1 cellular context compared by ENCODE assay signal in genomic region chr2:85539361-85540130, GRCh38.
TF ChIP-seq lines count a peak whose summit lies in the region.

No MANE protein-coding gene starts in this region.

TF ChIP-seq in HepG2, 621 proteins besides CTCF, POLR2A, EP300 and RAD21 (continued from another document and continues in another):
- TF ChIP-seq ZXDC (CRISPR knock-in tag; IDR thresholded peaks at IDR 0.05) (peak; percentile 39; the same call in 1 of the 2 replicates), PITX1 (CRISPR knock-in tag; IDR thresholded peaks at IDR 0.05) (peak; percentile 31; the same call in 1 of the 2 replicates), ZNF382 (CRISPR knock-in tag; IDR thresholded peaks at IDR 0.05; ENCODE audit: borderline replicate concordance) (no peak), JUN (CRISPR knock-in tag; IDR thresholded peaks at IDR 0.05) (no peak), E2F1 (CRISPR knock-in tag; IDR thresholded peaks at IDR 0.05) (no peak), ASH2L (IDR thresholded peaks at IDR 0.05; ENCODE audit: insufficient read length, low read depth, low read length) (no peak), KLF9 (CRISPR knock-in tag; IDR thresholded peaks at IDR 0.05; ENCODE audit: low read depth) (no peak), TRAFD1 (CRISPR knock-in tag; IDR thresholded peaks at IDR 0.05; ENCODE audit: borderline replicate concordance) (0 out of 2 replicates have a peak, but pooled peaks have one; percentile 8), ZNF34 (CRISPR knock-in tag; IDR thresholded peaks at IDR 0.05; ENCODE audit: borderline replicate concordance) (no peak), ATF7 (IDR thresholded peaks at IDR 0.05) (no peak), ATF7 (CRISPR knock-in tag; IDR thresholded peaks at IDR 0.05) (peak; percentile 61; the same call in 1 of the 2 replicates), ZNF569 (CRISPR knock-in tag; IDR thresholded peaks at IDR 0.05; ENCODE audit: borderline replicate concordance) (no peak), NR0B2 (CRISPR knock-in tag; IDR thresholded peaks at IDR 0.05) (peak; percentile 99), ZNF580 (CRISPR knock-in tag; IDR thresholded peaks at IDR 0.05; ENCODE audit: borderline replicate concordance, low read depth) (no peak; the same call in 1 of the 2 replicates), ZNF672 (CRISPR knock-in tag; IDR thresholded peaks at IDR 0.05) (peak; percentile 47; the same call in 1 of the 2 replicates), ZNF552 (CRISPR knock-in tag; IDR thresholded peaks at IDR 0.05; ENCODE audit: borderline replicate concordance) (peak; percentile 69), HES4 (CRISPR knock-in tag; IDR thresholded peaks at IDR 0.05; ENCODE audit: borderline replicate concordance) (peak; percentile 95; the same call in 1 of the 2 replicates), GPN1 (CRISPR knock-in tag; IDR thresholded peaks at IDR 0.05; ENCODE audit: borderline replicate concordance) (no peak), RNF2 (conservative IDR thresholded peaks at IDR 0.05; ENCODE audit: low read depth) (peak; percentile 75; the same call in 1 of the 2 replicates), ZNF446 (CRISPR knock-in tag; IDR thresholded peaks at IDR 0.05) (no peak; the same call in 1 of the 2 replicates), JDP2 (CRISPR knock-in tag; IDR thresholded peaks at IDR 0.05; ENCODE audit: borderline replicate concordance) (peak; percentile 56; the same call in 1 of the 2 replicates), CAMTA2 (CRISPR knock-in tag; IDR thresholded peaks at IDR 0.05; ENCODE audit: borderline replicate concordance) (peak; percentile 85; the same call in 1 of the 2 replicates), TOPORS (CRISPR knock-in tag; IDR thresholded peaks at IDR 0.05) (peak; percentile 22), SRSF9 (IDR thresholded peaks at IDR 0.05; ENCODE audit: borderline replicate concordance, insufficient read depth, low read depth, low read length, poor library complexity, severe bottlenecking) (no peak), ZNF318 (CRISPR knock-in tag; IDR thresholded peaks at IDR 0.05) (0 out of 2 replicates have a peak, but pooled peaks have one; percentile 70), SMARCC2 (IDR thresholded peaks at IDR 0.05) (no peak), NR3C1 (CRISPR knock-in tag; IDR thresholded peaks at IDR 0.05) (no peak; the same call in 1 of the 2 replicates), GATA4 (IDR thresholded peaks at IDR 0.05; ENCODE audit: borderline replicate concordance, low read depth) (no peak), STAT6 (CRISPR knock-in tag; IDR thresholded peaks at IDR 0.05; ENCODE audit: borderline replicate concordance) (no peak; the same call in 1 of the 2 replicates), ZNF574 (CRISPR knock-in tag; IDR thresholded peaks at IDR 0.05) (no peak; the same call in 1 of the 2 replicates), BATF2 (CRISPR knock-in tag; IDR thresholded peaks at IDR 0.05) (peak; percentile 59; the same call in 1 of the 2 replicates), SAFB2 (CRISPR knock-in tag; IDR thresholded peaks at IDR 0.05; ENCODE audit: borderline replicate concordance, low read depth) (peak; percentile 25; the same call in 1 of the 2 replicates), AGO2 (optimal IDR thresholded peaks at IDR 0.05; ENCODE audit: low read depth, low read length) (peak; percentile 100), FOXO1 (CRISPR knock-in tag; IDR thresholded peaks at IDR 0.05) (no peak; the same call in 1 of the 2 replicates)
